In the genomic region with DNA sequence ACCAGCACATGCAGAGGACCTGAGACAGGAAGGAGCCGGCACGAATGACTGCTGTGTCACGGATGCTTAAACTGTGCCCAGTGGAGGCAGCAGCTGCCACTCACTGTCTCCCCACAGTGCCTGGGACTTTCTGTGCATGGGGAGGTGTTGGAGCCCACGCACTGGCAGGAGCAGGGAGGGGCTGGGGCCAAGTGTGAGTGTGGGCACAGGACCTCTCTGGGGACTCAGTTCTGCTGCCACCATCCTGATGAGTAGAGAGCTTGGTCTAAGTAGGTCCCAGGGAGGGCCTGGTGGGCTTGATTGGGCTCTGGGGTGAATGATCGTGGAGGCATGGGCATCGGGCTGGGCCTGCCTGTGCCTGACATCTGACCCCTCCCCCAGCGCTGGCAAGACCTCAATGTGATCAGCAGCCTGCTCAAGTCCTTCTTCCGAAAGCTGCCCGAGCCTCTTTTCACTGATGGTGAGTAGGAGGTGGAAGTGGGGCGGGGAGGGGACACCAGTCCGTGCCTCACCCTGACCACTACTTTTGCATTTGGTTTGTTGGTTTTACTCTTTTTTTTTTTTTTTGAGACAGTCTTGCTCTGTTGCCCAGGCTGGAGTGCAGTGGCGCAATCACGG, we compare ENCODE assay signal across 8 cellular contexts. TPM values are rescaled to one million over a fixed set of nuclear protein-coding genes. Genes with fewer than 3 reads are reported as not detected.
DNase-seq lines count a peak whose midpoint lies in the region; ATAC-seq and TF ChIP-seq lines count a peak whose summit lies in the region.
"Not testable (repeated sequence)": the region's sequence is repeated elsewhere in the genome, so short reads cannot be mapped to it uniquely, and the experiment has no call there.

No MANE protein-coding gene starts in this region.

- not testable (repeated sequence) for H3F3A ChIP-seq in OCI-LY1 (ENCODE audit: insufficient read depth, low read length)

- not testable (repeated sequence) for H4K20me1 ChIP-seq in OCI-LY1 (ENCODE audit: insufficient read depth, low read length)

- not testable (repeated sequence) for H3K9ac ChIP-seq in OCI-LY1 (ENCODE audit: low read length)

- not testable (repeated sequence) for H3K27me3 Mint-ChIP-seq in activated T-cell treated with anti-CD3 and anti-CD28 coated beads, Interleukin-2, amount 50 U/mL, for 24 hours; natural killer cell (ENCODE audit: low read depth in 2 of 2)
- H3K27me3 Mint-ChIP-seq in effector memory CD8-positive, alpha-beta T cell = peaks cover 0 to 34% of the 10 kb centered on the region in 2 donors
- peaks cover 0 to 12% of the 10 kb centered on the region in 2 donors for H3K27me3 Mint-ChIP-seq in stimulated activated naive B cell treated with anti-CD40 and anti-IgM and Interleukin-4, amounts not matched to agents 10 μg/mL and 1 μg/mL and 100 μg/mL, for 72 hours

- ATAC-seq in GM19035 (IDR thresholded peaks at IDR 0.05; ENCODE audit: unreplicated experiment) (peak; percentile 65), HG02642 (IDR thresholded peaks at IDR 0.05; ENCODE audit: poor library complexity, unreplicated experiment) (peak; percentile 83), natural killer cell (peak; percentile 43 to 77 (median 65))
- ATAC-seq in effector memory CD8-positive, alpha-beta T cell (replicated peaks) = peak; percentile 72
- peak; percentile 75 to 78 for ATAC-seq in stimulated activated naive B cell treated with anti-CD40 and anti-IgM and Interleukin-4, amounts not matched to agents 10 μg/mL and 1 μg/mL and 100 μg/mL, for 72 hours (replicated peaks)

- peak overlapping the region; percentile 52; the same call in 1 of the 2 replicates for H3K4me2 ChIP-seq in OCI-LY1 (ENCODE audit: low read length)

- H3K4me1 ChIP-seq in OCI-LY1 (ENCODE audit: insufficient read depth, low read length, severe bottlenecking) = peaks cover 11% of the 10 kb centered on the region

- DNase-seq in GM10248 (ENCODE audit: extremely low spot score) = peak; percentile 67
- DNase-seq in activated T-cell treated with anti-CD3 and anti-CD28 coated beads, Interleukin-2, amount 50 U/mL, for 24 hours = peak; percentile 62
- peak; percentile 18 to 38 (median 23) for DNase-seq in effector memory CD8-positive, alpha-beta T cell
- not testable (repeated sequence) for DNase-seq in natural killer cell
- DNase-seq in stimulated activated naive B cell treated with anti-CD40 and anti-IgM and Interleukin-4, amounts not matched to agents 10 μg/mL and 1 μg/mL and 100 μg/mL, for 72 hours = peak; percentile 72

- not testable (repeated sequence) for TF ChIP-seq CTCF in GM10248 (IDR thresholded peaks at IDR 0.05; ENCODE audit: control extremely low read depth, extremely low read depth, low read depth, missing control alignments); OCI-LY1 (IDR thresholded peaks at IDR 0.05; ENCODE audit: low read length); natural killer cell (IDR thresholded peaks at IDR 0.05)

- H3K9me3 Mint-ChIP-seq in activated T-cell treated with anti-CD3 and anti-CD28 coated beads, Interleukin-2, amount 50 U/mL, for 24 hours; effector memory CD8-positive, alpha-beta T cell; natural killer cell; stimulated activated naive B cell treated with anti-CD40 and anti-IgM and Interleukin-4, amounts not matched to agents 10 μg/mL and 1 μg/mL and 100 μg/mL, for 72 hours: not testable (repeated sequence)

- intact Hi-C loops in natural killer cell (cut with micrococcal nuclease) = loop anchor here (2.0 kb wide), 1 partner anchor 63 kb away; no protein-coding TSS in a partner anchor

- peaks cover 12% of the 10 kb centered on the region for H3K4me1 Mint-ChIP-seq in activated T-cell treated with anti-CD3 and anti-CD28 coated beads, Interleukin-2, amount 50 U/mL, for 24 hours (ENCODE audit: low read depth)
- H3K4me1 Mint-ChIP-seq in effector memory CD8-positive, alpha-beta T cell (ENCODE audit: low read depth in 2 of 2) = peaks cover 14 to 22% of the 10 kb centered on the region in 2 donors
- H3K4me1 Mint-ChIP-seq in natural killer cell = peaks cover 12 to 16% of the 10 kb centered on the region in 2 donors
- peaks cover 8 to 13% of the 10 kb centered on the region in 2 donors for H3K4me1 Mint-ChIP-seq in stimulated activated naive B cell treated with anti-CD40 and anti-IgM and Interleukin-4, amounts not matched to agents 10 μg/mL and 1 μg/mL and 100 μg/mL, for 72 hours

- H3K36me3 ChIP-seq in OCI-LY1 (ENCODE audit: insufficient read depth, low read length) = not testable (repeated sequence)

- H3K36me3 Mint-ChIP-seq in activated T-cell treated with anti-CD3 and anti-CD28 coated beads, Interleukin-2, amount 50 U/mL, for 24 hours (ENCODE audit: low read depth); effector memory CD8-positive, alpha-beta T cell (ENCODE audit: insufficient read depth); natural killer cell; stimulated activated naive B cell treated with anti-CD40 and anti-IgM and Interleukin-4, amounts not matched to agents 10 μg/mL and 1 μg/mL and 100 μg/mL, for 72 hours: not testable (repeated sequence)

- not testable (repeated sequence) for H3K79me2 ChIP-seq in OCI-LY1 (ENCODE audit: insufficient read depth, low read length)

- POLR2A ChIA-PET in GM10248 (lab: Yijun Ruan, JAX) = interaction anchor here (0.6 to 0.7 kb wide), 2 partner anchors 30 to 56 kb away, joined by 3 read pairs; no protein-coding TSS in a partner anchor

- peak overlapping the region; percentile 67 for H3K27ac Mint-ChIP-seq in activated T-cell treated with anti-CD3 and anti-CD28 coated beads, Interleukin-2, amount 50 U/mL, for 24 hours
- H3K27ac Mint-ChIP-seq in effector memory CD8-positive, alpha-beta T cell = peak overlapping the region; percentile 38 to 52
- H3K27ac Mint-ChIP-seq in natural killer cell = peak overlapping the region in 1 of 2 donors; percentile 74
- H3K27ac Mint-ChIP-seq in stimulated activated naive B cell treated with anti-CD40 and anti-IgM and Interleukin-4, amounts not matched to agents 10 μg/mL and 1 μg/mL and 100 μg/mL, for 72 hours = peak overlapping the region; percentile 80

- not testable (repeated sequence) for H3K27me3 ChIP-seq in OCI-LY1 (ENCODE audit: insufficient read depth, low read length)

- H3K4me3 Mint-ChIP-seq in activated T-cell treated with anti-CD3 and anti-CD28 coated beads, Interleukin-2, amount 50 U/mL, for 24 hours = peak overlapping the region; percentile 4
- peak overlapping the region; percentile 68 to 69 for H3K4me3 Mint-ChIP-seq in effector memory CD8-positive, alpha-beta T cell
- not testable (repeated sequence) for H3K4me3 Mint-ChIP-seq in natural killer cell
- H3K4me3 Mint-ChIP-seq in stimulated activated naive B cell treated with anti-CD40 and anti-IgM and Interleukin-4, amounts not matched to agents 10 μg/mL and 1 μg/mL and 100 μg/mL, for 72 hours = peak overlapping the region; percentile 5 to 60

- H3K27ac ChIP-seq in OCI-LY1 (ENCODE audit: low read depth, low read length, poor library complexity, severe bottlenecking) = not testable (repeated sequence)

- not testable (repeated sequence) for H3K9me2 ChIP-seq in OCI-LY1 (ENCODE audit: low read depth, low read length)

- not testable (repeated sequence) for H3K9me3 ChIP-seq in OCI-LY1 (ENCODE audit: low read length)

- 0 out of 2 replicates have a peak overlapping the region, but pooled peaks have one; percentile 30 for H2AFZ ChIP-seq in OCI-LY1 (ENCODE audit: low read length)

- not testable (repeated sequence) for H3K4me3 ChIP-seq in OCI-LY1 (ENCODE audit: low read depth, low read length, poor library complexity, severe bottlenecking)

- CTCF ChIA-PET in GM10248 (lab: Yijun Ruan, JAX) = interaction anchor here (0.7 to 2.3 kb wide), 11 partner anchors 9 to 182 kb away, joined by 3 to 13 read pairs (median 4); no protein-coding TSS in a partner anchor

RNA-seq across cellular contexts. Expression of gene ARHGAP23, which starts 57.5 kb away (rescaled TPM):
- 1 to 10 TPM in 2 of 3 donors, under 1 TPM in 1; 0.19 to 1.8 (median 1.7) TPM for total RNA-seq in natural killer cell
